12 cellular contexts compared by ENCODE assay signal in the genomic region with DNA sequence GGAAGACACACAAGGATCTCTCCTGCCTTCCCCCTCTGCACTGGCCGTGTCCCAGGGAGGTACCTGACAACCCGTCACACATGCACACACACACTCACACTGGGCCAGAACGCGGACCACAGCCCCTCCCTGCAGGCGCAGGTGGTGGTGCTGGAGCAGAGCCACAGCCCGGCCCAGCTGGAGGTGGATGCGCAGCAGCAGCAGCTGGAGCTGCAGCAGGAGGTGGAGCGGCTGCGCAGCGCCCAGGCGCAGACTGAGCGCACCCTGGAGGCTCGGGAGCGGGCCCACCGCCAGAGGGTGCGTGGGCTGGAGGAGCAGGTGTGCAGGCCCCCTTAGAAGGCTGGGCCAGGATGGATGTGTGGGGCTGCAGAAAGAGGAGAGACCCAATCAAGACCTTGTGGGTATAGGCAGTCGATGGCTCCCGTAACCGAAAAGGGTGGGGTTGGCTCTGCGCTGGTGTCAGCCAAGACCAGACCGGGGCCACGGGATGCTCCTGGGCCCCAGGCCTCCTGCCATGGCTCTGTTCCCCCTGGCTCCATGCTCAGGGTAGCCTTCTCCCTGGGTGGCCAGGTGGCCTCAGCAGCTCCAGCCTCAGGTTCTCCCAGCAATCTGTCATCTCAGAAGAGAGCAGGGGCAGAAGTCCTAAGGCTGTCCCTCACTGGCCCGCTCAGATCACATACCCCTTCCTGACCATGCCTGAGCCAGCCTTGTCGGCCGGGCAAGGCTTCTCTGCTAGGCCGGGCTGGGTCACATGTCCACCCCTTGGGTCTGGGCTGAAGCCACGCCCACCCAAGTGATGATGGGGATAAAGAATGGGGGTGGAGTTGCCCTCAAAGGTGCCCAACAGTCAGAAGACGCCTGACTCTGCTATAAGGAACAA. TPM values are rescaled to one million over a fixed set of nuclear protein-coding genes. Genes with fewer than 3 reads are reported as not detected.
DNase-seq lines count a peak whose midpoint lies in the region; ATAC-seq and TF ChIP-seq lines count a peak whose summit lies in the region.
"Had no signal": no experiment of that assay in that cellular context is flagged by ENCODE, and none has a peak within 500 bp of the region (broad histone marks: within the 10 kb centered on the region; RNA-seq: fewer than 3 reads in every experiment).

No MANE protein-coding gene starts in this region.

- CTCF ChIA-PET in Calu3 (lab: Charles Lee): no interaction called here

- H3K4me1 ChIP-seq in GM23338 (ENCODE audit: insufficient read depth): peaks cover 7% of the 10 kb centered on the region; the same call in 1 of the 2 replicates

- H3K27me3 Mint-ChIP-seq in GM23338 (ENCODE audit: insufficient read depth, low read depth, poor library complexity) (peaks cover 19% of the 10 kb centered on the region), nephron progenitor cell (ENCODE audit: low read depth, poor library complexity) (no peaks in the 10 kb centered on the region), Calu3 (ENCODE audit: unreplicated experiment) (no peaks in the 10 kb centered on the region)
- no peaks in the 10 kb centered on the region for H3K27me3 Mint-ChIP-seq in natural killer cell treated with Interleukin-12 subunit alpha and Interleukin-12 subunit beta and Interleukin-15 and Interleukin-18, amount 100 ng/mL, for 72 hours

- H3K36me3 ChIP-seq in GM23338 (ENCODE audit: insufficient read depth): no peaks in the 10 kb centered on the region; the same call in 1 of the 2 replicates

- H3K4me3 Mint-ChIP-seq in GM23338: no peak overlapping the region
- no peak overlapping the region for H3K4me3 Mint-ChIP-seq in nephron progenitor cell
- no peak overlapping the region for H3K4me3 Mint-ChIP-seq in natural killer cell treated with Interleukin-12 subunit alpha and Interleukin-12 subunit beta and Interleukin-15 and Interleukin-18, amount 100 ng/mL, for 72 hours
- H3K4me3 Mint-ChIP-seq in Calu3 (ENCODE audit: low read depth, unreplicated experiment): no peak overlapping the region

- peaks cover 10% of the 10 kb centered on the region; the same call in 1 of the 2 replicates for H3F3A ChIP-seq in GM23338 (replicated peaks; ENCODE audit: low read depth)

- H3K4me1 Mint-ChIP-seq in GM23338 (peaks cover 30% of the 10 kb centered on the region), nephron progenitor cell (peaks cover 43% of the 10 kb centered on the region), Calu3 (ENCODE audit: low read depth, unreplicated experiment) (no peaks in the 10 kb centered on the region)
- no peaks in the 10 kb centered on the region for H3K4me1 Mint-ChIP-seq in natural killer cell treated with Interleukin-12 subunit alpha and Interleukin-12 subunit beta and Interleukin-15 and Interleukin-18, amount 100 ng/mL, for 72 hours (ENCODE audit: low read depth in 2 of 2)

- DNase-seq in GM23338 (ENCODE audit: low spot score) (peak; percentile 75), NCI-H2196 (lab: John Stamatoyannopoulos, UW; ENCODE audit: unreplicated experiment) (peak; percentile 79), cerebellum (ENCODE audit: low spot score) (peak; percentile 48), nephron progenitor cell (peak; percentile 45), NCI-H1436 treated with DMSO at 0.1 percent for 48 hours (lab: John Stamatoyannopoulos, UW) (no peak), KG1 (lab: John Stamatoyannopoulos, UW) (no peak), Calu3 (no peak)
- DNase-seq in natural killer cell treated with Interleukin-12 subunit alpha and Interleukin-12 subunit beta and Interleukin-15 and Interleukin-18, amount 100 ng/mL, for 72 hours (ENCODE audit: low spot score): no peak
- DNase-seq: left cardiac atrium; MM.1S; stimulated activated naive CD4-positive, alpha-beta T cell treated with Interleukin-2 at 50 U/mL for 16 hours had no signal

- peaks cover 49% of the 10 kb centered on the region for H3K36me3 Mint-ChIP-seq in GM23338 (ENCODE audit: low read depth)
- peaks cover 10% of the 10 kb centered on the region for H3K36me3 Mint-ChIP-seq in nephron progenitor cell (ENCODE audit: low read depth)
- no peaks in the 10 kb centered on the region for H3K36me3 Mint-ChIP-seq in natural killer cell treated with Interleukin-12 subunit alpha and Interleukin-12 subunit beta and Interleukin-15 and Interleukin-18, amount 100 ng/mL, for 72 hours
- peaks cover 3% of the 10 kb centered on the region for H3K36me3 Mint-ChIP-seq in Calu3 (ENCODE audit: insufficient read depth, unreplicated experiment)

- no peaks in the 10 kb centered on the region for H3K27me3 ChIP-seq in GM23338 (ENCODE audit: insufficient read depth)

- H3K9me2 ChIP-seq in GM23338 (ENCODE audit: insufficient read depth): no peaks in the 10 kb centered on the region

- no peaks in the 10 kb centered on the region for H3K79me2 ChIP-seq in GM23338 (replicated peaks; ENCODE audit: insufficient read depth)

- H2AFZ ChIP-seq in GM23338: no peak overlapping the region

- peak in 1 of 2 experiments; percentile 21; a peak in 1 of 4 replicates for TF ChIP-seq CTCF in GM23338 (conservative IDR thresholded peaks at IDR 0.05; ENCODE audit: low read depth in 2 of 2)
- no peak for TF ChIP-seq CTCF in nephron progenitor cell (IDR thresholded peaks at IDR 0.05)
- no peak for TF ChIP-seq CTCF in Calu3 (IDR thresholded peaks at IDR 0.05; ENCODE audit: unreplicated experiment)

- H4K20me1 ChIP-seq in GM23338 (replicated peaks; ENCODE audit: insufficient read depth): 0 out of 2 replicates have a peak, but pooled peaks cover 5% of the 10 kb centered on the region

- peak; percentile 68 for ATAC-seq in GM23338
- ATAC-seq in natural killer cell treated with Interleukin-12 subunit alpha and Interleukin-12 subunit beta and Interleukin-15 and Interleukin-18, amount 100 ng/mL, for 72 hours: no peak

- H3K4me2 ChIP-seq in GM23338: no peak overlapping the region

- no peaks in the 10 kb centered on the region for H3K9me3 Mint-ChIP-seq in GM23338
- H3K9me3 Mint-ChIP-seq in nephron progenitor cell: no peaks in the 10 kb centered on the region
- H3K9me3 Mint-ChIP-seq in natural killer cell treated with Interleukin-12 subunit alpha and Interleukin-12 subunit beta and Interleukin-15 and Interleukin-18, amount 100 ng/mL, for 72 hours: no peaks in the 10 kb centered on the region
- H3K9me3 Mint-ChIP-seq in Calu3 (ENCODE audit: low read depth, unreplicated experiment): no peaks in the 10 kb centered on the region

- BruUV-seq in Calu3 (replicated peaks; lab: Mats Ljungman, UMichigan): no TSS peak

- H3K27ac Mint-ChIP-seq in GM23338 (no peak overlapping the region), nephron progenitor cell (peak overlapping the region; percentile 94), Calu3 (ENCODE audit: unreplicated experiment) (no peak overlapping the region)
- H3K27ac Mint-ChIP-seq in natural killer cell treated with Interleukin-12 subunit alpha and Interleukin-12 subunit beta and Interleukin-15 and Interleukin-18, amount 100 ng/mL, for 72 hours: no peak overlapping the region

- no peak overlapping the region for H3K4me3 ChIP-seq in GM23338

- 0 out of 2 replicates have a peak overlapping the region, but pooled peaks have one; percentile 55 for H3K27ac ChIP-seq in GM23338 (ENCODE audit: low read depth)

- intact Hi-C loops in Calu3 (cut with micrococcal nuclease; ENCODE audit: unreplicated experiment): no loop called here

RNA-seq across cellular contexts. Expression of a gene that starts 8.8 kb away (rescaled TPM):
- total RNA-seq in GM23338 (2014; rRNA removed; shearing (Covaris generic)): 107 and 129 TPM in 2 replicates
- 255 TPM in 2 replicates for polyA plus RNA-seq in GM23338 (2016; fragmentation: Nextera tagmentation; extraction: Ambion mirVana)
- total RNA-seq in cerebellum (17.7 TPM), Calu3 (2022) (0.50 and 1.2 TPM in 2 replicates)
- total RNA-seq in natural killer cell treated with Interleukin-12 subunit alpha and Interleukin-12 subunit beta and Interleukin-15 and Interleukin-18, amount 100 ng/mL, for 72 hours: not detected
- total RNA-seq: T-helper 1 cell treated with Interleukin-12 subunit alpha and Interleukin-12 subunit beta and Interleukin-4 antibody, amounts not matched to agents 30 ng/mL and 1 ng/mL, for 36 hours had no signal

RNA-seq across cellular contexts. Expression of a gene that starts 40.2 kb away (rescaled TPM):
- 83.3 and 87.7 TPM in 2 replicates for total RNA-seq in GM23338 (2014; rRNA removed; shearing (Covaris generic))
- 30.1 and 31.8 TPM in 2 replicates for polyA plus RNA-seq in GM23338 (2016; fragmentation: Nextera tagmentation; extraction: Ambion mirVana)
- total RNA-seq in cerebellum (66.2 TPM), Calu3 (2022) (33.4 and 37.6 TPM in 2 replicates)
- total RNA-seq in natural killer cell treated with Interleukin-12 subunit alpha and Interleukin-12 subunit beta and Interleukin-15 and Interleukin-18, amount 100 ng/mL, for 72 hours: 10 to 100 TPM; 68.0 to 88.3 TPM

RNA-seq across cellular contexts. Expression of a gene that starts 49.8 kb away (rescaled TPM):
- 74.6 and 106 TPM in 2 replicates for total RNA-seq in GM23338 (2014; rRNA removed; shearing (Covaris generic))
- polyA plus RNA-seq in GM23338 (2016; fragmentation: Nextera tagmentation; extraction: Ambion mirVana): 13.0 and 15.1 TPM in 2 replicates
- 17.2 TPM for total RNA-seq in cerebellum
- 10 to 100 TPM; 21.0 to 29.3 TPM for total RNA-seq in natural killer cell treated with Interleukin-12 subunit alpha and Interleukin-12 subunit beta and Interleukin-15 and Interleukin-18, amount 100 ng/mL, for 72 hours
- 11.7 and 12.0 TPM in 2 replicates for total RNA-seq in Calu3 (2022)

Comparison
In these comparisons a context has a peak if more than half of its experiments do, and no peak if none do; other contexts are left out.
1. DNase-seq: peak in GM23338 (single experiment), NCI-H2196 (single experiment), cerebellum (single experiment) and nephron progenitor cell (single experiment); none in NCI-H1436 treated with DMSO at 0.1 percent for 48 hours (single experiment), natural killer cell treated with Interleukin-12 subunit alpha and Interleukin-12 subunit beta and Interleukin-15 and Interleukin-18, amount 100 ng/mL, for 72 hours (single experiment), KG1 (single experiment) and Calu3 (single experiment).